ENCODE assay signal across 9 cellular contexts in the genomic region with DNA sequence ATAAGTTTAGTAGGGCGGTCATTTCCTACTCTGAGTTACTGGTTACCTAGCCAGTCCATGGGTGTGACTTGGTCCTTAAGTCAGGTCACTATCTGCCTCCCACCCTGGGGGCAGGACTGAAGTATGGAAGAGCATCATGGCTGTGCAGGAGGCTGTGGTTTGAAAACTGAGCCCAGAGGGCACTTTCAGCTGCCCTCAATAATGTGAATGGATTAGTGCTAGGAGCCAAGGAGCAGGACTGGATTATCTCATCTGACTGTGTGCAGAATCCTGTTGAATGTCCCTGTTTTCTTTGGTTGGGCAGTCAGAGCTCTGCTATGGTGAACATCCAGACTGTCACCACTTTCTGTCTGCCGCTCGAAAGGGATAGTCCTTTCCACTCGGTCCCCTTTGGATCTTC. TPM values are rescaled to one million over a fixed set of nuclear protein-coding genes. Genes with fewer than 3 reads are reported as not detected.
DNase-seq lines count a peak whose midpoint lies in the region; ATAC-seq, FAIRE-seq and TF ChIP-seq lines count a peak whose summit lies in the region.
"Had no signal": no experiment of that assay in that cellular context is flagged by ENCODE, and none has a peak within 500 bp of the region (broad histone marks: within the 10 kb centered on the region; RNA-seq: fewer than 3 reads in every experiment).

No MANE protein-coding gene starts in this region.

- H3K27ac ChIP-seq in OCI-LY1 (ENCODE audit: low read depth, low read length, poor library complexity, severe bottlenecking) (no peak overlapping the region), endothelial cell of umbilical vein (ENCODE audit: insufficient read depth, low read depth, low read length) (no peak overlapping the region), trophoblast cell (ENCODE audit: low read depth, low read length) (no peak overlapping the region)

- H3K9me1 ChIP-seq in endothelial cell of umbilical vein (replicated peaks; ENCODE audit: control insufficient read depth, extremely low read depth, insufficient read depth, low read length), result no peaks in the 10 kb centered on the region

- no peak for ATAC-seq in HG03565 (IDR thresholded peaks at IDR 0.05; ENCODE audit: unreplicated experiment)
- no peak for ATAC-seq in GM19324 (IDR thresholded peaks at IDR 0.05; ENCODE audit: low FRiP score, unreplicated experiment)

- dilution Hi-C loops in endothelial cell of umbilical vein (cut with MboI; ENCODE audit: extremely low pct_ligation_motif_present, low sequenced_read_pairs), result no loop called here

- no peak overlapping the region for H2AK5ac ChIP-seq in trophoblast cell (ENCODE audit: low read length)

- H4K20me1 ChIP-seq in OCI-LY1 (ENCODE audit: insufficient read depth, low read length) (no peaks in the 10 kb centered on the region), endothelial cell of umbilical vein (replicated peaks; ENCODE audit: control insufficient read depth, extremely low read depth, insufficient read depth, low read length) (peaks cover 4% of the 10 kb centered on the region)

- intact Hi-C loops in endothelial cell of umbilical vein (cut with micrococcal nuclease), result loop anchor here (5.0 to 10.0 kb wide), 2 partner anchors 122 to 204 kb away; no protein-coding TSS in a partner anchor

- 0 out of 2 replicates have a peak, but pooled peaks cover 4% of the 10 kb centered on the region for H3F3A ChIP-seq in OCI-LY1 (ENCODE audit: insufficient read depth, low read length)

- H3K18ac ChIP-seq in trophoblast cell (ENCODE audit: low read length), result no peak overlapping the region

- no peak overlapping the region for H4K12ac ChIP-seq in trophoblast cell (ENCODE audit: low read depth, low read length)

- H3K9ac ChIP-seq in OCI-LY1 (ENCODE audit: low read length) (peak overlapping the region; percentile 95), endothelial cell of umbilical vein (replicated peaks; ENCODE audit: extremely low read depth, insufficient read depth, low read length) (no peak overlapping the region), trophoblast cell (ENCODE audit: low read length) (no peak overlapping the region)

- DNase-seq in ELF-1 (ENCODE audit: low read depth, low spot score) (peak; percentile 50), endothelial cell of umbilical vein (ENCODE audit: low read depth, low spot score) (no peak), trophoblast cell (no peak), COR-L47 (lab: John Stamatoyannopoulos, UW) (no peak), middle frontal gyrus (ENCODE audit: extremely low spot score, low spot score) (no peak)
- DNase-seq: activated gamma-delta T cell treated with Interleukin-2 at 50 U/mL for 16 hours had no signal

- no peak for TF ChIP-seq CTCF in OCI-LY1 (IDR thresholded peaks at IDR 0.05; ENCODE audit: low read length)
- no peak for TF ChIP-seq CTCF in endothelial cell of umbilical vein (IDR thresholded peaks at IDR 0.05; ENCODE audit: extremely low read depth in 1 of 2, insufficient read depth in 1 of 2, low read depth in 1 of 2, low read length in 2 of 2)

- H3K36me3 ChIP-seq in OCI-LY1 (ENCODE audit: insufficient read depth, low read length) (peaks cover 51% of the 10 kb centered on the region), endothelial cell of umbilical vein (ENCODE audit: control insufficient read depth in 2 of 2, extremely low read depth in 1 of 2, insufficient read depth in 2 of 2, low read length in 2 of 2) (no peaks in the 10 kb centered on the region), trophoblast cell (ENCODE audit: control insufficient read depth in 1 of 2, insufficient read depth in 2 of 2, low read length in 2 of 2) (peaks cover 2% of the 10 kb centered on the region in 2 experiments)

- H3K4me1 ChIP-seq in OCI-LY1 (ENCODE audit: insufficient read depth, low read length, severe bottlenecking) (peaks cover 37% of the 10 kb centered on the region), endothelial cell of umbilical vein (ENCODE audit: control insufficient read depth, extremely low read depth, insufficient read depth, low read length) (peaks cover 21% of the 10 kb centered on the region), trophoblast cell (ENCODE audit: control insufficient read depth in 1 of 2, insufficient read depth in 2 of 2, low read length in 2 of 2) (peaks cover 5 to 12% of the 10 kb centered on the region in 2 experiments)

- H3K4me2 ChIP-seq in OCI-LY1 (ENCODE audit: low read length), result peak overlapping the region; percentile 91
- peak overlapping the region; percentile 67 for H3K4me2 ChIP-seq in endothelial cell of umbilical vein (ENCODE audit: insufficient read depth, low read length)
- H3K4me2 ChIP-seq in trophoblast cell (ENCODE audit: low read length), result peak overlapping the region; percentile 61

- no peak overlapping the region for H3K23ac ChIP-seq in trophoblast cell (ENCODE audit: low read length)

- H3K79me1 ChIP-seq in trophoblast cell (ENCODE audit: low read length), result peaks cover 6% of the 10 kb centered on the region

- H2BK12ac ChIP-seq in trophoblast cell (ENCODE audit: low read length), result no peak overlapping the region

- H3K14ac ChIP-seq in trophoblast cell (ENCODE audit: low read length), result no peak overlapping the region

- H2BK120ac ChIP-seq in trophoblast cell (ENCODE audit: insufficient read depth, low read length, poor library complexity), result no peak overlapping the region

- H2BK5ac ChIP-seq in trophoblast cell (ENCODE audit: low read depth, low read length, poor library complexity), result no peak overlapping the region

- no peak overlapping the region for H4K8ac ChIP-seq in trophoblast cell (ENCODE audit: low read depth, low read length)

- TF ChIP-seq POLR2A in endothelial cell of umbilical vein (IDR thresholded peaks at IDR 0.05; ENCODE audit: low read depth, low read length), result no peak

- POLR2A ChIA-PET in endothelial cell of umbilical vein (lab: Charles Lee), result no interaction called here

- BruUV-seq in endothelial cell of umbilical vein (replicated peaks; lab: Mats Ljungman, UMichigan), result no TSS peak

- H3K4ac ChIP-seq in trophoblast cell (ENCODE audit: low read depth, low read length), result peak overlapping the region; percentile 71

- H3K4me3 ChIP-seq in OCI-LY1 (ENCODE audit: low read depth, low read length, poor library complexity, severe bottlenecking), result peak overlapping the region; percentile 96
- peak overlapping the region in 2 of 3 experiments; percentile 10 to 96 for H3K4me3 ChIP-seq in endothelial cell of umbilical vein (replicated peaks in 1 of 3; ENCODE audit: insufficient read depth in 1 of 3, low read depth in 1 of 3, low read length in 3 of 3)
- no peak overlapping the region for H3K4me3 ChIP-seq in trophoblast cell (ENCODE audit: low read depth, low read length)

- CTCF ChIA-PET in endothelial cell of umbilical vein (lab: Charles Lee), result interaction anchor here (1.9 kb wide), 1 partner anchor 9 kb away, joined by 4 read pairs; no protein-coding TSS in a partner anchor

- no peak overlapping the region for H4K91ac ChIP-seq in trophoblast cell (ENCODE audit: low read depth, low read length)

- peak; percentile 38 for FAIRE-seq in endothelial cell of umbilical vein (lab: Jason Lieb, UNC)

- H3K9me2 ChIP-seq in OCI-LY1 (ENCODE audit: low read depth, low read length), result no peaks in the 10 kb centered on the region

- no peaks in the 10 kb centered on the region for H3K27me3 ChIP-seq in OCI-LY1 (ENCODE audit: insufficient read depth, low read length)
- H3K27me3 ChIP-seq in endothelial cell of umbilical vein (ENCODE audit: control insufficient read depth in 2 of 2, insufficient read depth in 2 of 2, low read length in 2 of 2), result no peaks in the 10 kb centered on the region
- H3K27me3 ChIP-seq in trophoblast cell (ENCODE audit: insufficient read depth, low read length), result no peaks in the 10 kb centered on the region

- H2AFZ ChIP-seq in OCI-LY1 (ENCODE audit: low read length) (no peak overlapping the region), endothelial cell of umbilical vein (ENCODE audit: low read depth, low read length) (no peak overlapping the region), trophoblast cell (ENCODE audit: insufficient read depth, low read length, poor library complexity) (no peak overlapping the region)

- no CpG with 5 or more reads among the region's 4 CpGs for WGBS in trophoblast cell (ENCODE audit: extremely low coverage, insufficient coverage, insufficient read length)

- H3K9me3 ChIP-seq in OCI-LY1 (ENCODE audit: low read length) (no peaks in the 10 kb centered on the region), endothelial cell of umbilical vein (replicated peaks; ENCODE audit: control insufficient read depth, insufficient read depth, low read length) (no peaks in the 10 kb centered on the region), trophoblast cell (ENCODE audit: insufficient read depth, low read depth, low read length) (no peaks in the 10 kb centered on the region)

- H3K79me2 ChIP-seq in OCI-LY1 (ENCODE audit: insufficient read depth, low read length) (peaks cover 43% of the 10 kb centered on the region), endothelial cell of umbilical vein (ENCODE audit: control insufficient read depth, insufficient read depth, low read length) (peaks cover 43% of the 10 kb centered on the region), trophoblast cell (ENCODE audit: control insufficient read depth, insufficient read depth, low read length, poor library complexity) (peaks cover 18% of the 10 kb centered on the region)

TF ChIP-seq in endothelial cell of umbilical vein, 7 proteins besides CTCF, POLR2A, EP300 and RAD21 (continues in another document):
- no peak for TF ChIP-seq JUN (IDR thresholded peaks at IDR 0.05; ENCODE audit: borderline replicate concordance, insufficient read depth, insufficient read length, low read depth)
- no peak for TF ChIP-seq GATA2 (IDR thresholded peaks at IDR 0.05; ENCODE audit: insufficient read depth, insufficient read length, low read depth, low read length)
- TF ChIP-seq FOS (IDR thresholded peaks at IDR 0.05; ENCODE audit: borderline replicate concordance, insufficient read depth, low read length), result no peak
- no peak for TF ChIP-seq POLR2AphosphoS5 (IDR thresholded peaks at IDR 0.05; ENCODE audit: insufficient read depth, low read depth, low read length)
- TF ChIP-seq, protein P1, sequence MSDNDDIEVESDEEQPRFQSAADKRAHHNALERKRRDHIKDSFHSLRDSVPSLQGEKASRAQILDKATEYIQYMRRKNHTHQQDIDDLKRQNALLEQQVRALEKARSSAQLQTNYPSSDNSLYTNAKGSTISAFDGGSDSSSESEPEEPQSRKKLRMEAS (IDR thresholded peaks at IDR 0.05; ENCODE audit: insufficient read depth, insufficient read length), result no peak
- no peak for TF ChIP-seq MYC (IDR thresholded peaks at IDR 0.05; ENCODE audit: low read depth, low read length)

RNA-seq across cellular contexts. Expression of a gene that starts 1.6 kb away (rescaled TPM):
- total RNA-seq in endothelial cell of umbilical vein, result 25.0 and 25.9 TPM in 2 replicates
- 13.9 and 18.1 TPM in 2 replicates for polyA plus RNA-seq in endothelial cell of umbilical vein
- 16.9 and 17.7 TPM in 2 replicates for polyA plus RNA-seq in endothelial cell of umbilical vein (2011; cell fraction: cytosol; rRNA removed)
- 13.1 and 16.5 TPM in 2 replicates for polyA plus RNA-seq in endothelial cell of umbilical vein (2011; cell fraction: nucleus; rRNA removed)
- 18.1 and 20.9 TPM in 2 replicates for polyA plus RNA-seq in endothelial cell of umbilical vein (2012)
- polyA minus RNA-seq in endothelial cell of umbilical vein, result 34.5 TPM in 2 replicates
- polyA minus RNA-seq in endothelial cell of umbilical vein (2011; cell fraction: cytosol; rRNA and poly(A)+ RNA removed), result 17.1 TPM
- polyA minus RNA-seq in endothelial cell of umbilical vein (2011; cell fraction: nucleus; rRNA and poly(A)+ RNA removed), result 17.6 and 20.7 TPM in 2 replicates
- 19.5 and 20.9 TPM in 2 replicates for polyA plus RNA-seq in trophoblast cell (2013)
